ENCODE assay signal across 25 cellular contexts in genomic region chr7:108324053-108325038, GRCh38.
DNase-seq lines count a peak whose midpoint lies in the region; ATAC-seq and TF ChIP-seq lines count a peak whose summit lies in the region.
"Had no signal": no experiment of that assay in that cellular context is flagged by ENCODE, and none has a peak within 500 bp of the region (broad histone marks: within the 10 kb centered on the region; RNA-seq: fewer than 3 reads in every experiment).

No MANE protein-coding gene starts in this region.

- H3K27ac ChIP-seq in MM.1S (ENCODE audit: low read length) = no peak overlapping the region
- H3K27ac ChIP-seq: 22Rv1, brain microvascular endothelial cell, heart left ventricle, neutrophil, sigmoid colon had no signal

- no peak overlapping the region for H3K4me3 Mint-ChIP-seq in nephron progenitor cell
- H3K4me3 Mint-ChIP-seq: CD14-positive monocyte; stimulated activated naive B cell treated with anti-CD40 and anti-IgM and Interleukin-4, amounts not matched to agents 10 μg/mL and 1 μg/mL and 100 μg/mL, for 72 hours had no signal

- no peaks in the 10 kb centered on the region for H3F3A ChIP-seq in MM.1S (ENCODE audit: insufficient read depth, low read length)

- 63 to 70% methylated on average over 4 of the region's 4 CpGs for WGBS in lower leg skin, 2 donors

- no peaks in the 10 kb centered on the region for H3K27me3 Mint-ChIP-seq in nephron progenitor cell (ENCODE audit: low read depth, poor library complexity)
- H3K27me3 Mint-ChIP-seq: progenitor cell of endocrine pancreas; stimulated activated naive B cell treated with anti-CD40 and anti-IgM and Interleukin-4, amounts not matched to agents 10 μg/mL and 1 μg/mL and 100 μg/mL, for 72 hours had no signal

- H3K9me3 Mint-ChIP-seq in nephron progenitor cell = no peaks in the 10 kb centered on the region
- H3K9me3 Mint-ChIP-seq: stimulated activated naive B cell treated with anti-CD40 and anti-IgM and Interleukin-4, amounts not matched to agents 10 μg/mL and 1 μg/mL and 100 μg/mL, for 72 hours had no signal

- DNase-seq in DMS79 treated with DMSO at 0.1 percent for 48 hours (lab: John Stamatoyannopoulos, UW) (peak; percentile 31), DMS79 (lab: John Stamatoyannopoulos, UW) (no peak), MM.1S (peak; percentile 42), NCI-H82 treated with DMSO at 0.1 percent for 48 hours (lab: John Stamatoyannopoulos, UW; ENCODE audit: unreplicated experiment) (peak; percentile 40), nephron progenitor cell (no peak), SIG-M5 treated with dmso at 0.1 percent for 504 hours (lab: John Stamatoyannopoulos, UW; ENCODE audit: unreplicated experiment) (no peak), lower leg skin (ENCODE audit: low spot score in 2 of 2) (no peak)
- DNase-seq: activated CD4-positive, alpha-beta T cell treated with anti-CD3 and anti-CD28 coated beads, Interleukin-2, amount 50 U/mL, for 48 hours; activated CD4-positive, CD25-positive, alpha-beta regulatory T cell; activated naive CD4-positive, alpha-beta T cell treated with Interleukin-2 at 50 U/mL for 16 hours; brain microvascular endothelial cell; EL; heart left ventricle; IMR-90; NCI-H1048; NCI-H2081; NCI-H774; sigmoid colon; stimulated activated naive B cell treated with anti-CD40 and anti-IgM and Interleukin-4, amounts not matched to agents 10 μg/mL and 1 μg/mL and 100 μg/mL, for 72 hours; T-helper 1 cell had no signal

- intact Hi-C loops in lower leg skin (cut with DNase I; ENCODE audit: low total_unique reads) = no loop called here

- no peak overlapping the region for H3K9ac ChIP-seq in MM.1S (ENCODE audit: low read length)

- TF ChIP-seq CTCF in MM.1S (IDR thresholded peaks at IDR 0.05; ENCODE audit: low read length) (no peak), nephron progenitor cell (IDR thresholded peaks at IDR 0.05) (no peak), lower leg skin (IDR thresholded peaks at IDR 0.05) (no peak)

- no peaks in the 10 kb centered on the region for H4K20me1 ChIP-seq in MM.1S (ENCODE audit: insufficient read depth, low read length)

- peaks cover 38% of the 10 kb centered on the region for H3K4me1 Mint-ChIP-seq in nephron progenitor cell

- peaks cover 23% of the 10 kb centered on the region for H3K4me1 ChIP-seq in MM.1S (ENCODE audit: low read length)
- H3K4me1 ChIP-seq: heart left ventricle, sigmoid colon had no signal

- H3K27ac Mint-ChIP-seq in nephron progenitor cell = peak overlapping the region; percentile 88
- H3K27ac Mint-ChIP-seq: CD14-positive monocyte; progenitor cell of endocrine pancreas; stimulated activated naive B cell treated with anti-CD40 and anti-IgM and Interleukin-4, amounts not matched to agents 10 μg/mL and 1 μg/mL and 100 μg/mL, for 72 hours had no signal

- H3K9me2 ChIP-seq in MM.1S (replicated peaks; ENCODE audit: insufficient read depth, low read length) = no peaks in the 10 kb centered on the region

- H3K9me3 ChIP-seq in MM.1S (replicated peaks; ENCODE audit: insufficient read depth, low read length) = no peaks in the 10 kb centered on the region
- H3K9me3 ChIP-seq: heart left ventricle, neutrophil, sigmoid colon had no signal

- no peak for TF ChIP-seq POLR2A in lower leg skin (IDR thresholded peaks at IDR 0.05)

- H3K36me3 ChIP-seq in MM.1S (replicated peaks; ENCODE audit: insufficient read depth, low read length) = no peaks in the 10 kb centered on the region
- H3K36me3 ChIP-seq: brain microvascular endothelial cell, heart left ventricle, neutrophil, sigmoid colon had no signal

- H2AFZ ChIP-seq in MM.1S (ENCODE audit: low read length) = no peak overlapping the region

- H3K4me2 ChIP-seq in MM.1S (ENCODE audit: low read depth, low read length) = no peak overlapping the region

- ATAC-seq in GM18498 (IDR thresholded peaks at IDR 0.05; ENCODE audit: unreplicated experiment) = no peak
- ATAC-seq: heart left ventricle; stimulated activated naive B cell treated with anti-CD40 and anti-IgM and Interleukin-4, amounts not matched to agents 10 μg/mL and 1 μg/mL and 100 μg/mL, for 72 hours had no signal

- no peak overlapping the region for H3K4me3 ChIP-seq in MM.1S (ENCODE audit: low read length)
- no peak overlapping the region for H3K4me3 ChIP-seq in lower leg skin (ENCODE audit: low read depth, poor library complexity, severe bottlenecking)
- H3K4me3 ChIP-seq: heart left ventricle, sigmoid colon had no signal

- H3K36me3 Mint-ChIP-seq in nephron progenitor cell (ENCODE audit: low read depth) = no peaks in the 10 kb centered on the region
- H3K36me3 Mint-ChIP-seq: CD14-positive monocyte; stimulated activated naive B cell treated with anti-CD40 and anti-IgM and Interleukin-4, amounts not matched to agents 10 μg/mL and 1 μg/mL and 100 μg/mL, for 72 hours had no signal

- no peaks in the 10 kb centered on the region for H3K79me2 ChIP-seq in MM.1S (ENCODE audit: low read length)

- H3K27me3 ChIP-seq in MM.1S (replicated peaks; ENCODE audit: insufficient read depth, low read length) = no peaks in the 10 kb centered on the region
- H3K27me3 ChIP-seq: brain microvascular endothelial cell, heart left ventricle, neutrophil, sigmoid colon had no signal

Comparison
In these comparisons a context has a peak if more than half of its experiments do, and no peak if none do; other contexts are left out.
1. DNase-seq: peak in DMS79 treated with DMSO at 0.1 percent for 48 hours (single experiment), MM.1S (single experiment) and NCI-H82 treated with DMSO at 0.1 percent for 48 hours (single experiment); none in DMS79 (single experiment), nephron progenitor cell (single experiment), SIG-M5 treated with dmso at 0.1 percent for 504 hours (single experiment) and lower leg skin (0 of 2).